In genomic region chr7:36490335-36490940, GRCh38 we compare ENCODE assay signal across 17 cellular contexts.
"Had no signal": no experiment of that assay in that cellular context is flagged by ENCODE, and none has a peak within 500 bp of the region (broad histone marks: within the 10 kb centered on the region; RNA-seq: fewer than 3 reads in every experiment).

No MANE protein-coding gene starts in this region.

- H3K27me3 Mint-ChIP-seq: activated naive CD8-positive, alpha-beta T cell treated with anti-CD3 and anti-CD28 coated beads, Interleukin-2, amount 50 U/mL, for 24 hours had no signal

- H3K36me3 ChIP-seq: cardiac muscle cell, colonic mucosa, neural progenitor cell, right atrium auricular region, thyroid gland, uterus, WERI-Rb-1 had no signal

- H3K4me1 ChIP-seq: colonic mucosa, parathyroid adenoma, right atrium auricular region, thyroid gland, uterus had no signal

- H3K27ac ChIP-seq: cardiac muscle cell, colonic mucosa, hepatocyte, neural progenitor cell, parathyroid adenoma, right atrium auricular region, thyroid gland, uterus, WERI-Rb-1 had no signal

- H3K36me3 Mint-ChIP-seq: neural progenitor cell, T-cell had no signal

- H3K9me3 ChIP-seq: colonic mucosa, right atrium auricular region, thyroid gland, uterus had no signal

- H3K9me3 Mint-ChIP-seq: activated naive CD8-positive, alpha-beta T cell treated with anti-CD3 and anti-CD28 coated beads, Interleukin-2, amount 50 U/mL, for 24 hours; T-cell had no signal

- H3K79me2 ChIP-seq: hepatocyte, parathyroid adenoma had no signal

- H2AFZ ChIP-seq: hepatocyte, neural progenitor cell, parathyroid adenoma had no signal

- H3K4me3 Mint-ChIP-seq: activated CD8-positive, alpha-beta T cell treated with anti-CD3 and anti-CD28 coated beads, Interleukin-2, amount 10 ng/mL, durations not matched to agents 7 days and 5 days; activated naive CD8-positive, alpha-beta T cell treated with anti-CD3 and anti-CD28 coated beads, Interleukin-2, amount 50 U/mL, for 24 hours; neural progenitor cell; T-cell had no signal

- H3K4me1 Mint-ChIP-seq: activated naive CD8-positive, alpha-beta T cell treated with anti-CD3 and anti-CD28 coated beads, Interleukin-2, amount 50 U/mL, for 24 hours; neural progenitor cell had no signal

- H3K27ac Mint-ChIP-seq: activated CD8-positive, alpha-beta T cell treated with anti-CD3 and anti-CD28 coated beads, Interleukin-2, amount 10 ng/mL, durations not matched to agents 7 days and 5 days; activated naive CD8-positive, alpha-beta T cell treated with anti-CD3 and anti-CD28 coated beads, Interleukin-2, amount 50 U/mL, for 24 hours; neural progenitor cell; T-cell had no signal

- DNase-seq: activated CD4-positive, alpha-beta T cell treated with anti-CD3 and anti-CD28 coated beads for 4 hours; activated CD8-positive, alpha-beta memory T cell treated with anti-CD3 and anti-CD28 coated beads, Interleukin-2, amount 50 U/mL, for 48 hours; activated CD8-positive, alpha-beta T cell treated with anti-CD3 and anti-CD28 coated beads, Interleukin-2, amount 10 ng/mL, durations not matched to agents 7 days and 5 days; activated naive CD4-positive, alpha-beta T cell; activated naive CD8-positive, alpha-beta T cell treated with anti-CD3 and anti-CD28 coated beads, Interleukin-2, amount 50 U/mL, for 24 hours; colonic mucosa; small intestine; T-cell; T1000; thyroid gland; uterus; WERI-Rb-1 had no signal

- FAIRE-seq: small intestine had no signal

- H3K9ac ChIP-seq: neural progenitor cell, parathyroid adenoma had no signal

- H3K4me2 ChIP-seq: hepatocyte, neural progenitor cell had no signal

- H3K4me3 ChIP-seq: cardiac muscle cell, colonic mucosa, hepatocyte, neural progenitor cell, right atrium auricular region, thyroid gland, uterus had no signal

- H3K27me3 ChIP-seq: cardiac muscle cell, colonic mucosa, hepatocyte, neural progenitor cell, right atrium auricular region, thyroid gland, uterus had no signal
